Comparison of ENCODE assay signal across 8 cellular contexts in genomic region chr20:32357869-32358631, GRCh38. TPM values are rescaled to one million over a fixed set of nuclear protein-coding genes. Genes with fewer than 3 reads are reported as not detected.
A peak's percentile ranks its signal among the peaks of the same experiment; 100 is the strongest.
DNase-seq lines count a peak whose midpoint lies in the region; ATAC-seq and TF ChIP-seq lines count a peak whose summit lies in the region.

Gene ASXL1 (plus strand): TSS chr20:32358331. CDS start chr20:32358776, 445 bp downstream.

- peak within 1 kb of the TSS; percentile 91 for H3K4me3 Mint-ChIP-seq in activated T-cell treated with anti-CD3 and anti-CD28 coated beads, Interleukin-2, amount 50 U/mL, for 4 hours

- H3K27ac ChIP-seq in Panc1 (ENCODE audit: low read length) (peak within 1 kb of the TSS; percentile 99), esophagus (ENCODE audit: low read depth in 2 of 2, low read length in 1 of 2) (peak within 1 kb of the TSS; percentile 99), muscle layer of colon (ENCODE audit: low read depth, low read length) (peak within 1 kb of the TSS; percentile 98)

- in situ Hi-C loops in Panc1 (cut with HindIII; ENCODE audit: low pct_unique_long_range_greater_than_20kb, low sequenced_read_pairs) = no loop called here

- no peak for TF ChIP-seq CTCF in Panc1 (IDR thresholded peaks at IDR 0.05)

- peaks cover 13% of the 10 kb centered on the region for H3K36me3 Mint-ChIP-seq in activated T-cell treated with anti-CD3 and anti-CD28 coated beads, Interleukin-2, amount 50 U/mL, for 4 hours (ENCODE audit: insufficient read depth)

- intact Hi-C loops in Panc1 (cut with micrococcal nuclease; ENCODE audit: unreplicated experiment) = no loop called here

- H3K9me3 ChIP-seq in Panc1 (ENCODE audit: control insufficient read depth, insufficient read depth, low read depth, low read length) (no peaks in the 10 kb centered on the region), esophagus (ENCODE audit: control insufficient read depth in 2 of 2, insufficient read depth in 1 of 2, low read depth in 1 of 2, low read length in 1 of 2) (no peaks in the 10 kb centered on the region), muscle layer of colon (ENCODE audit: low read length) (no peaks in the 10 kb centered on the region)

- peak; percentile 99 for DNase-seq in DMS53 (lab: John Stamatoyannopoulos, UW)
- DNase-seq in KG1 (lab: John Stamatoyannopoulos, UW) = peak; percentile 92
- DNase-seq in Panc1 (ENCODE audit: low read depth, low spot score) = peak; percentile 98
- DNase-seq in activated T-cell treated with anti-CD3 and anti-CD28 coated beads, Interleukin-2, amount 50 U/mL, for 4 hours = peak; percentile 93
- DNase-seq in stimulated activated CD8-positive, alpha-beta memory T cell treated with anti-CD3 and anti-CD28 coated beads, Interleukin-7, amount 100 ng/mL, for 24 hours (ENCODE audit: low read depth) = peak; percentile 85

- ATAC-seq in GM21717 (IDR thresholded peaks at IDR 0.05; ENCODE audit: unreplicated experiment) (peak; percentile 71), Panc1 (peak; percentile 90)
- ATAC-seq in activated T-cell treated with anti-CD3 and anti-CD28 coated beads, Interleukin-2, amount 50 U/mL, for 4 hours = peak; percentile 79 to 82

- WGBS in esophagus, 2 donors = 0% methylated on average over 59 to 83 of the region's 83 CpGs

- H3K9ac ChIP-seq in muscle layer of colon (ENCODE audit: low read length) = peak within 1 kb of the TSS; percentile 84

- peaks cover 57% of the 10 kb centered on the region for H3K4me1 ChIP-seq in Panc1 (ENCODE audit: control insufficient read depth, insufficient read depth, low read length)
- H3K4me1 ChIP-seq in esophagus (ENCODE audit: control insufficient read depth in 2 of 2, insufficient read depth in 2 of 2, low read length in 1 of 2) = no peaks in the 10 kb centered on the region
- H3K4me1 ChIP-seq in muscle layer of colon (ENCODE audit: insufficient read depth, low read length) = peaks cover 39% of the 10 kb centered on the region

- peak within 1 kb of the TSS; percentile 73 to 97 for H3K4me3 ChIP-seq in Panc1 (ENCODE audit: low read depth in 2 of 2, low read length in 2 of 2)
- peak within 1 kb of the TSS; percentile 86 to 88 for H3K4me3 ChIP-seq in esophagus (ENCODE audit: low read depth in 1 of 2, low read length in 2 of 2)
- peak within 1 kb of the TSS; percentile 81 to 90 for H3K4me3 ChIP-seq in muscle layer of colon (ENCODE audit: low read depth in 1 of 2, low read length in 2 of 2)

- no peaks in the 10 kb centered on the region for H3K27me3 Mint-ChIP-seq in activated T-cell treated with anti-CD3 and anti-CD28 coated beads, Interleukin-2, amount 50 U/mL, for 4 hours (ENCODE audit: low read depth)

- H3K36me3 ChIP-seq in Panc1 (ENCODE audit: control insufficient read depth, insufficient read depth, low read length) (no peaks in the 10 kb centered on the region), esophagus (ENCODE audit: control insufficient read depth in 2 of 2, insufficient read depth in 2 of 2, low read length in 1 of 2) (no peaks in the 10 kb centered on the region), muscle layer of colon (ENCODE audit: insufficient read depth, low read length) (no peaks in the 10 kb centered on the region)

- BruUV-seq in Panc1 (replicated peaks; lab: Mats Ljungman, UMichigan) = no TSS peak

- POLR2A ChIA-PET in Panc1 (lab: Charles Lee) = interaction anchor here (0.5 to 0.6 kb wide), 3 partner anchors 9 to 1823 kb away, joined by 3 to 8 read pairs (median 4); no protein-coding TSS in a partner anchor

- no peaks in the 10 kb centered on the region for H3K9me3 Mint-ChIP-seq in activated T-cell treated with anti-CD3 and anti-CD28 coated beads, Interleukin-2, amount 50 U/mL, for 4 hours

- peaks cover 55% of the 10 kb centered on the region for H3K4me1 Mint-ChIP-seq in activated T-cell treated with anti-CD3 and anti-CD28 coated beads, Interleukin-2, amount 50 U/mL, for 4 hours (ENCODE audit: low read depth)

- H3K27me3 ChIP-seq in Panc1 (ENCODE audit: control insufficient read depth, insufficient read depth, low read length) = no peaks in the 10 kb centered on the region
- H3K27me3 ChIP-seq in esophagus (ENCODE audit: control insufficient read depth in 1 of 2, insufficient read depth in 2 of 2, low read length in 2 of 2) = no peaks in the 10 kb centered on the region
- H3K27me3 ChIP-seq in muscle layer of colon (ENCODE audit: control insufficient read depth in 1 of 2, insufficient read depth in 2 of 2, low read length in 2 of 2) = no peaks in the 10 kb centered on the region

- CTCF ChIA-PET in Panc1 (lab: Charles Lee) = interaction anchor here (0.5 to 0.7 kb wide), 2 partner anchors 12 to 32 kb away, joined by 5 to 9 read pairs; no protein-coding TSS in a partner anchor

RNA-seq across cellular contexts. Expression of gene ASXL1, which starts in this region (rescaled TPM):
- total RNA-seq in Panc1 (2021; ENCODE audit: unreplicated experiment) = 205 TPM
- 79.0 TPM for polyA plus RNA-seq in Panc1 (2012; ENCODE audit: insufficient read length)
- 100 to 1,000 TPM; 138 to 194 (median 149) TPM for total RNA-seq in activated T-cell treated with anti-CD3 and anti-CD28 coated beads, Interleukin-2, amount 50 U/mL, for 4 hours
- polyA plus RNA-seq in esophagus = 10 to 100 TPM; 13.3 to 19.7 TPM

Comparison
In these comparisons a context has a peak if more than half of its experiments do, and no peak if none do; other contexts are left out.
1. Peak in every context shown above with its lines: DNase-seq, ATAC-seq, H3K4me3 ChIP-seq and H3K27ac ChIP-seq.